Comparison of ENCODE assay signal across 8 cellular contexts in the genomic region with DNA sequence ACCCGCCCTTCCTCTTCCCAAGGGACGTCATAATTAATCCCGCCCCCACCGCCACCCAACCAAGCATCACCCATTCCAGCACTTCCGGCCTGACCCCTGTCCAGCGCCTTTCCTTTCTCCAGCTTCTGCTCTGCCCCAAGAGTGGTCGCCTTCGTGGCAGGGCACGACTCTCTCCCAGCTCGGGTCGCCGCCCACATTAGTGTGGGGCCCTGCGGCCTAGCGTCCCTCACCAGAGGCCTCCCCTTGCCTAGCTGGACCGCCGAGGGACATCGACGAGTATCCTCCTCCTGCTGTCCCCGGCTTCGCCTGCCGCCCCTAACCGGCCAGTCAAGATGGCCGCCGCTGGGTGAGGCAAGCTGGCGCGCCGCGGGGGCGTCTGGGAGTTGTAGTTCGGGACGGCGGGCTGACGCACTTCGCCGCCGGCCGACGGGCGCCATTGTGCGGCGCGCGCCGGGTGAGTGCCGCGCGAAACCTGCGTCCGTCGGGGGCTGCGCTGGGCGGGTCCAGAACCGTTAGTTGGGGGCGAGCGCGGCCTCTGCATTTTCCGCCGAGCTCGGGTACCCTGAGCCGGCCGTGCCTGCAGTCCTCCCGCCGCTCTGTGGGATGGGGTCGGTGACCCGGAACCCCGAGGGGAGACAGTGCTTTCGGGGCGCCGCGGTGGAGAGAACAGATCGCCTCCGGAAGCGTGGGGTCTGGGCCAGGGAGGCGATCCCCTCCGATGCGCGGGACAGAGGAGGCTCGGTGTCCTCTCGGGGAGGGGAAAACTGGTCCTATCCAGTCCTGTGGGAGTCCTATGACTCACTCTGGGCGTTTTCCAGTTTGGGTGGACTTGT. TPM values are rescaled to one million over a fixed set of nuclear protein-coding genes. Genes with fewer than 3 reads are reported as not detected.
DNase-seq lines count a peak whose midpoint lies in the region; ATAC-seq and TF ChIP-seq lines count a peak whose summit lies in the region.

Gene ZNF274 (plus strand): TSS at position 73 of the 833 bp plus-strand sequence. CDS start 905 bp downstream, outside the sequence.

- peak; percentile 92 for ATAC-seq in GM21390 (IDR thresholded peaks at IDR 0.05; ENCODE audit: unreplicated experiment)

- H3K9ac ChIP-seq in HUES48 (ENCODE audit: low read depth, low read length), result peak within 1 kb of the TSS; percentile 99
- H3K9ac ChIP-seq in mucosa of rectum (ENCODE audit: low read depth in 1 of 2, low read length in 2 of 2), result peak within 1 kb of the TSS; percentile 94

- H3K4me3 ChIP-seq in HUES48 (ENCODE audit: low read depth, low read length) (peak within 1 kb of the TSS; percentile 98), epithelial cell of proximal tubule (ENCODE audit: low read depth, low read length) (peak within 1 kb of the TSS; percentile 90), mucosa of rectum (ENCODE audit: low read length in 2 of 2) (peak within 1 kb of the TSS; percentile 94)

- peak within 1 kb of the TSS; percentile 98 for H3K27ac ChIP-seq in HUES48 (ENCODE audit: low read depth, low read length)
- H3K27ac ChIP-seq in mucosa of rectum (ENCODE audit: low read depth in 2 of 2, low read length in 2 of 2), result peak within 1 kb of the TSS; percentile 99 to 100

- H3K4me1 ChIP-seq in HUES48 (ENCODE audit: control insufficient read depth, insufficient read depth, low read length) (no peaks in the 10 kb centered on the region), mucosa of rectum (ENCODE audit: control insufficient read depth in 2 of 2, insufficient read depth in 2 of 2, low read length in 2 of 2) (peaks cover 0 to 10% of the 10 kb centered on the region in 2 donors)

- peaks cover 54% of the 10 kb centered on the region for H3K9me3 ChIP-seq in HUES48 (ENCODE audit: control insufficient read depth, insufficient read depth, low read length)
- H3K9me3 ChIP-seq in mucosa of rectum (ENCODE audit: control insufficient read depth in 2 of 2, low read length in 2 of 2), result peaks cover 36 to 53% of the 10 kb centered on the region in 2 donors

- H3K27me3 ChIP-seq in HUES48 (ENCODE audit: control insufficient read depth, insufficient read depth, low read length), result no peaks in the 10 kb centered on the region
- H3K27me3 ChIP-seq in mucosa of rectum (ENCODE audit: control insufficient read depth in 2 of 2, insufficient read depth in 2 of 2, low read length in 2 of 2), result no peaks in the 10 kb centered on the region

- H3K36me3 ChIP-seq in HUES48 (ENCODE audit: control insufficient read depth, insufficient read depth, low read length) (peaks cover 28% of the 10 kb centered on the region), mucosa of rectum (ENCODE audit: control insufficient read depth in 2 of 2, insufficient read depth in 2 of 2, low read length in 2 of 2) (peaks cover 19 to 25% of the 10 kb centered on the region in 2 donors)

- DNase-seq in D341Med (ENCODE audit: low spot score), result peak; percentile 98
- peak; percentile 97 for DNase-seq in OCI-M1 (lab: John Stamatoyannopoulos, UW)
- peak; percentile 92 for DNase-seq in activated T-cell treated with anti-CD3 and anti-CD28 coated beads for 48 hours (ENCODE audit: low read depth)
- DNase-seq in epithelial cell of proximal tubule (ENCODE audit: low read depth), result no peak
- DNase-seq in stimulated activated CD8-positive, alpha-beta memory T cell treated with anti-CD3 and anti-CD28 coated beads, Interleukin-4, amount 100 ng/mL, for 4 hours (ENCODE audit: low read depth in 2 of 2, low spot score in 1 of 2), result peak; percentile 81 to 86

- TF ChIP-seq CTCF in epithelial cell of proximal tubule (conservative IDR thresholded peaks at IDR 0.05; ENCODE audit: low read depth, low read length), result no peak

RNA-seq across cellular contexts. Expression of gene ZNF274, which starts in this region (rescaled TPM):
- total RNA-seq in epithelial cell of proximal tubule, result 23.6 and 24.7 TPM in 2 replicates
